27 cellular contexts compared by ENCODE assay signal in the genomic region with DNA sequence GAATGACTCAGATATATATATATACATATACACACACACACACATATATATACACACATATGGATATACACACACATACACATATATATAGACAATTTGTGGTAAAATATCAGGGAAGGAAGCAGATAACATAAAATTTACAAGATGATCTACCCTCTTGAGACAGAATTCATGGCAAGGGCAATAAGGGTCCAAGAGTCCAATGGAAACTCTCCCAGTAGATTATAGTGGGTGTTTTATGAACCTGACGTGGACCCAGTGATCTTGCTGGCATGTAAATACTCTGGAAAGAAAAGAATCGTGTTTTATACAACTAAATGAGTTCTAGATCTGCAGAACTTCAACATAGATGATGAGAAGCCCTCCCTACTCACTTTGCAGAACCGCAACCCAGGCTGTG.
"Had no signal": no experiment of that assay in that cellular context is flagged by ENCODE, and none has a peak within 500 bp of the region (broad histone marks: within the 10 kb centered on the region; RNA-seq: fewer than 3 reads in every experiment).

No MANE protein-coding gene starts in this region.

- H3K4me1 ChIP-seq: colonic mucosa, esophagus squamous epithelium, gastrocnemius medialis, heart right ventricle, left lung, lower lobe of right lung had no signal

- DNase-seq: colonic mucosa; cortex of kidney; effector CD8-positive, alpha-beta T cell; effector memory CD8-positive, alpha-beta T cell; endodermal cell; erythroblast; esophagus squamous epithelium; foreskin fibroblast; foreskin melanocyte; gastrocnemius medialis; glutamatergic neuron; head of caudate nucleus; heart right ventricle; hippocampal formation; immature natural killer cell; islet precursor cell; kidney; kidney glomerular epithelial cell; left lung; left ventricle myocardium superior; lower lobe of right lung; mesenchymal stem cell; midbrain; naive B cell; naive thymus-derived CD8-positive, alpha-beta T cell had no signal

- H3K4me3 ChIP-seq: colonic mucosa, esophagus squamous epithelium, gastrocnemius medialis, heart right ventricle, left lung, lower lobe of right lung had no signal

- H3K27ac ChIP-seq: colonic mucosa, epithelial cell of prostate, esophagus squamous epithelium, gastrocnemius medialis, heart right ventricle, left lung, lower lobe of right lung had no signal

- H3K27me3 ChIP-seq: colonic mucosa, esophagus squamous epithelium, gastrocnemius medialis, heart right ventricle, left lung had no signal

- FAIRE-seq: kidney had no signal

- H3K36me3 ChIP-seq: colonic mucosa, heart right ventricle, left lung, lower lobe of right lung had no signal

- ATAC-seq: effector memory CD8-positive, alpha-beta T cell; esophagus mucosa; gastrocnemius medialis; heart right ventricle; left lung; left ventricle myocardium superior; lower lobe of right lung; naive thymus-derived CD8-positive, alpha-beta T cell had no signal
